23 cellular contexts compared by ENCODE assay signal in genomic region chrX:38886112-38886511, GRCh38.
"Had no signal": no experiment of that assay in that cellular context is flagged by ENCODE, and none has a peak within 500 bp of the region (broad histone marks: within the 10 kb centered on the region; RNA-seq: fewer than 3 reads in every experiment).

No MANE protein-coding gene starts in this region.

- ATAC-seq: Right ventricle myocardium inferior, SK-N-SH treated with all-trans-retinoic acid at 6 μM for 48 hours had no signal

- H3K4me2 ChIP-seq: PC-9 had no signal

- H3K9me3 ChIP-seq: MG63, Peyer's patch, SJCRH30 had no signal

- H3K27me3 ChIP-seq: MG63, Peyer's patch, SJCRH30 had no signal

- H3K4me3 ChIP-seq: MG63, PC-9, Peyer's patch, SJCRH30 had no signal

- DNase-seq: IMR-90, Karpas-422, KG1, MG63, NCI-H1092, NCI-H1105 treated with DMSO at 0.1 percent for 48 hours, NCI-H1436, NCI-H187, NCI-H2029, NCI-H2081 treated with DMSO at 0.1 percent for 48 hours, NCI-H2171, NCI-H226, NCI-H446, NCI-H510A, NCI-H524 treated with DMSO at 0.1 percent for 48 hours, NCI-H69, NCI-H774, PC-9, Peyer's patch, SHP77 treated with DMSO at 0.1 percent for 48 hours, SJCRH30 had no signal

- H3K27ac ChIP-seq: PC-9, Peyer's patch, SJCRH30 had no signal

- H3K36me3 ChIP-seq: MG63, Peyer's patch, SJCRH30 had no signal

- H3K4me1 ChIP-seq: Peyer's patch had no signal

- H2AFZ ChIP-seq: PC-9 had no signal
